In the genomic region with DNA sequence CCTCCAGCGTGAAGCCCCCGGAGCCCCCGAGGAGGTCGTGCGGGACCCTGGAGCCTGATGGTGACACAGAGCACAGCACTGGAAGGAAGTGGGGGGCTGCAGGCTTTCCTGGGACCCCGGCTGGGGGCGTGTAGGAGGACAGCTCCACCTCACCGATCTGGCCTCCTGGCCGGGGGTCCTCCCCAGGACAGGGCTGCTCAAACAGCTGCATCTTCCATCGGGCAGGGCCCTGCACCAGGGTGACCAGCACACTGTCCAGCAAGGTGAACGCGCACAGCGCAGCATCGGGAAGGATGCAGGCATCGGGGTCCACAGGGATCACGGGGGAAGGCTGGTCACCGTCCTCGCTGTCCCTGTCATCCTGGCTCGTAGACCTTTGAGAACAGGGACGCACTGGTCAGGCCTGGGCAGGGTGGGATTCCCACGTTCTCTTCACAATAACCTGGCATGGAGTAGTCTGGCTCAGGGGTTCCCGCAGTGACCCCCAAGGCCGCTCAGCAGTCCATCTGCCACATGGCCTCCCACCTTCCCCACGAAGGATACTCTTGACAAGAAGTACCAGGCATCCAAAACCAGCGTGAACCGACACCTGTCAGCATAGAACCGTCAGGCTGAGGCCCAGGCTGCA, we compare ENCODE assay signal across 8 cellular contexts. TPM values are rescaled to one million over a fixed set of nuclear protein-coding genes. Genes with fewer than 3 reads are reported as not detected.
DNase-seq lines count a peak whose midpoint lies in the region; ATAC-seq and TF ChIP-seq lines count a peak whose summit lies in the region.

No MANE protein-coding gene starts in this region.

- intact Hi-C loops in CD14-positive monocyte (cut with micrococcal nuclease), result loop anchor here in 1 of 2 donors (5.0 kb wide), 1 partner anchor 39 kb away; a partner anchor contains a TSS

- H3K4me3 Mint-ChIP-seq in CD14-positive monocyte (peak overlapping the region; percentile 81 to 89), endodermal cell (peak overlapping the region; percentile 79), nephron progenitor cell (peak overlapping the region; percentile 91)

- TF ChIP-seq CTCF in CD14-positive monocyte (IDR thresholded peaks at IDR 0.05), result no peak
- no peak for TF ChIP-seq CTCF in OCI-LY3 (IDR thresholded peaks at IDR 0.05; ENCODE audit: low read depth, low read length)
- TF ChIP-seq CTCF in endodermal cell (conservative IDR thresholded peaks at IDR 0.05), result no peak
- no peak for TF ChIP-seq CTCF in nephron progenitor cell (IDR thresholded peaks at IDR 0.05)

- no peak overlapping the region for H2AFZ ChIP-seq in OCI-LY3 (ENCODE audit: low read depth, low read length)

- DNase-seq in CD14-positive monocyte (ENCODE audit: low spot score) (no peak), endodermal cell (no peak), nephron progenitor cell (no peak), mucosa of gallbladder (ENCODE audit: low spot score) (no peak), pons (ENCODE audit: low spot score) (no peak), hepatic stellate cell (ENCODE audit: low spot score) (no peak)

- 91 to 99% methylated on average over 15 to 27 of the region's 27 CpGs for WGBS in endodermal cell (ENCODE audit: insufficient coverage in 1 of 2, insufficient read length in 1 of 2), 2 experiments

- H3K4me1 Mint-ChIP-seq in CD14-positive monocyte (peaks cover 28% of the 10 kb centered on the region), endodermal cell (peaks cover 10% of the 10 kb centered on the region), nephron progenitor cell (peaks cover 44% of the 10 kb centered on the region)

- H3K9me3 Mint-ChIP-seq in CD14-positive monocyte (peaks cover 0 to 2% (median 0%) of the 10 kb centered on the region in 7 donors), endodermal cell (no peaks in the 10 kb centered on the region), nephron progenitor cell (no peaks in the 10 kb centered on the region)

- H3K4me2 ChIP-seq in OCI-LY3 (ENCODE audit: low read length), result peak overlapping the region; percentile 99

- peak overlapping the region; percentile 81 for H3K9ac ChIP-seq in OCI-LY3 (ENCODE audit: low read length)
- peak overlapping the region; percentile 62 for H3K9ac ChIP-seq in endodermal cell (ENCODE audit: extremely low read depth, low read length, poor library complexity, severe bottlenecking)

- H3K4me1 ChIP-seq in OCI-LY3 (ENCODE audit: low read length) (peaks cover 15% of the 10 kb centered on the region), endodermal cell (ENCODE audit: control insufficient read depth, insufficient read depth, low read length) (peaks cover 3% of the 10 kb centered on the region)

- H3K27ac Mint-ChIP-seq in CD14-positive monocyte (peak overlapping the region in 3 of 7 donors; percentile 42 to 75 (median 73)), endodermal cell (peak overlapping the region; percentile 48), nephron progenitor cell (peak overlapping the region; percentile 66)

- H3K36me3 ChIP-seq in OCI-LY3 (replicated peaks; ENCODE audit: low read depth, low read length), result peaks cover 12% of the 10 kb centered on the region
- H3K36me3 ChIP-seq in endodermal cell (ENCODE audit: control insufficient read depth, insufficient read depth, low read length), result peaks cover 24% of the 10 kb centered on the region

- H3K27me3 ChIP-seq in OCI-LY3 (ENCODE audit: low read depth, low read length), result no peaks in the 10 kb centered on the region
- no peaks in the 10 kb centered on the region for H3K27me3 ChIP-seq in endodermal cell (ENCODE audit: control insufficient read depth, insufficient read depth, low read length, poor library complexity, severe bottlenecking)

- H3K4me3 ChIP-seq in OCI-LY3 (ENCODE audit: low read length) (peak overlapping the region; percentile 83), endodermal cell (ENCODE audit: low read length) (peak overlapping the region; percentile 95)

- peaks cover 20% of the 10 kb centered on the region for H3K79me2 ChIP-seq in OCI-LY3 (ENCODE audit: low read length)

- H3K27me3 Mint-ChIP-seq in CD14-positive monocyte (ENCODE audit: low read depth in 3 of 3), result peaks cover 0 to 1% (median 0%) of the 10 kb centered on the region in 3 donors
- no peaks in the 10 kb centered on the region for H3K27me3 Mint-ChIP-seq in endodermal cell (ENCODE audit: insufficient read depth)
- no peaks in the 10 kb centered on the region for H3K27me3 Mint-ChIP-seq in nephron progenitor cell (ENCODE audit: low read depth, poor library complexity)

- H3K36me3 Mint-ChIP-seq in CD14-positive monocyte (peaks cover 30 to 58% of the 10 kb centered on the region in 2 donors), endodermal cell (ENCODE audit: low read depth) (peaks cover 35% of the 10 kb centered on the region), nephron progenitor cell (ENCODE audit: low read depth) (peaks cover 22% of the 10 kb centered on the region)

- H4K20me1 ChIP-seq in OCI-LY3 (ENCODE audit: insufficient read depth, low read length), result no peaks in the 10 kb centered on the region

- no peak for ATAC-seq in HG02798 (IDR thresholded peaks at IDR 0.05; ENCODE audit: poor library complexity, unreplicated experiment)

- H3K27ac ChIP-seq in OCI-LY3 (ENCODE audit: low read length), result no peak overlapping the region
- H3K27ac ChIP-seq in endodermal cell (ENCODE audit: low read depth, low read length), result no peak overlapping the region

- no peaks in the 10 kb centered on the region for H3K9me3 ChIP-seq in OCI-LY3 (ENCODE audit: insufficient read depth, low read length)
- no peaks in the 10 kb centered on the region for H3K9me3 ChIP-seq in endodermal cell (ENCODE audit: control insufficient read depth, low read length)

RNA-seq across cellular contexts. Expression of a gene that starts 1.2 kb away (rescaled TPM):
- 10 to 100 TPM; 10.3 to 13.9 TPM for polyA plus RNA-seq in CD14-positive monocyte
- total RNA-seq in endodermal cell, result 10 to 100 TPM; 34.5 to 39.5 TPM
- polyA plus RNA-seq in endodermal cell (2013, experiment 1 of 2), result 25.9 TPM
- 24.1 TPM for polyA plus RNA-seq in endodermal cell (2013, experiment 2 of 2)
- 37.0 TPM for total RNA-seq in mucosa of gallbladder

RNA-seq across cellular contexts. Expression of a gene that starts 22.8 kb away (rescaled TPM):
- not detected for polyA plus RNA-seq in CD14-positive monocyte
- total RNA-seq in endodermal cell (1 to 10 TPM; 1.0 to 1.8 TPM), mucosa of gallbladder (1.4 TPM)
- 0.50 TPM for polyA plus RNA-seq in endodermal cell (2013, experiment 1 of 2)
- polyA plus RNA-seq in endodermal cell (2013, experiment 2 of 2), result 0.46 TPM

RNA-seq across cellular contexts. Expression of a gene that starts 38.3 kb away (rescaled TPM):
- 1,000 to 10,000 TPM; 1,133 to 1,620 TPM for polyA plus RNA-seq in CD14-positive monocyte
- total RNA-seq in endodermal cell (1,000 to 10,000 TPM; 4,461 to 5,616 TPM), mucosa of gallbladder (2,344 TPM)
- polyA plus RNA-seq in endodermal cell (2013, experiment 1 of 2), result 4,463 TPM
- polyA plus RNA-seq in endodermal cell (2013, experiment 2 of 2), result 3,951 TPM
